14 cellular contexts compared by ENCODE assay signal in genomic region chr22:47835726-47836125, GRCh38.
A peak's percentile ranks its signal among the peaks of the same experiment; 100 is the strongest.
DNase-seq lines count a peak whose midpoint lies in the region; TF ChIP-seq lines count a peak whose summit lies in the region.
"Had no signal": no experiment of that assay in that cellular context is flagged by ENCODE, and none has a peak within 500 bp of the region (broad histone marks: within the 10 kb centered on the region; RNA-seq: fewer than 3 reads in every experiment).

No MANE protein-coding gene starts in this region.

- DNase-seq in Jurkat, Clone E6-1 (ENCODE audit: low read depth, low spot score), result peak; percentile 26
- DNase-seq in astrocyte of the spinal cord (ENCODE audit: low read depth, low spot score) (peak; percentile 84), kidney tubule cell (ENCODE audit: low spot score) (peak; percentile 92), spleen (no peak), dedifferentiated amniotic fluid mesenchymal stem cell (ENCODE audit: extremely low spot score) (no peak), anterior cingulate cortex (lab: John Stamatoyannopoulos, UW) (no peak), prostate gland (ENCODE audit: low spot score) (no peak)
- DNase-seq: aorta; erythroblast; H7; Kasumi-1; natural killer cell; stimulated activated CD8-positive, alpha-beta memory T cell treated with anti-CD3 and anti-CD28 coated beads, Interleukin-4, amount 100 ng/mL, for 48 hours had no signal

- TF ChIP-seq CTCF in astrocyte of the spinal cord (IDR thresholded peaks at IDR 0.05; ENCODE audit: low read depth, low read length) (no peak), spleen (IDR thresholded peaks at IDR 0.05 in 8 of 11, conservative IDR thresholded peaks at IDR 0.05 in 3 of 11) (no peak), prostate gland (IDR thresholded peaks at IDR 0.05) (no peak)

- H3K36me3 ChIP-seq in BLaER1 (no peaks in the 10 kb centered on the region), spleen (no peaks in the 10 kb centered on the region), prostate gland (no peaks in the 10 kb centered on the region)

- no peaks in the 10 kb centered on the region for H4K20me1 ChIP-seq in BLaER1

- in situ Hi-C loops in astrocyte of the spinal cord (cut with HindIII; ENCODE audit: low sequenced_read_pairs), result no loop called here

- 0 out of 2 replicates have a peak overlapping the region, but pooled peaks have one; percentile 3 for H3K4me2 ChIP-seq in BLaER1

- H3K9ac ChIP-seq in BLaER1, result no peak overlapping the region

- intact Hi-C loops in spleen (cut with DNase I; ENCODE audit: low total_unique reads), result no loop called here
- intact Hi-C loops in prostate gland (cut with DNase I), result no loop called here

- no peaks in the 10 kb centered on the region for H3K9me3 ChIP-seq in BLaER1
- H3K9me3 ChIP-seq in spleen, result no peaks in the 10 kb centered on the region
- no peaks in the 10 kb centered on the region for H3K9me3 ChIP-seq in prostate gland

- H3K4me1 ChIP-seq in BLaER1 (peaks cover 19% of the 10 kb centered on the region), spleen (no peaks in the 10 kb centered on the region), prostate gland (replicated peaks) (no peaks in the 10 kb centered on the region)

- no peak overlapping the region for H3K4me3 ChIP-seq in BLaER1
- H3K4me3 ChIP-seq in Jurkat, Clone E6-1 (ENCODE audit: low read length), result no peak overlapping the region
- H3K4me3 ChIP-seq in astrocyte of the spinal cord (ENCODE audit: low read depth, low read length), result no peak overlapping the region
- no peak overlapping the region for H3K4me3 ChIP-seq in spleen
- H3K4me3 ChIP-seq in prostate gland, result no peak overlapping the region

- H3K27me3 ChIP-seq in BLaER1, result no peaks in the 10 kb centered on the region
- peaks cover 0 to 42% (median 0%) of the 10 kb centered on the region in 7 donors for H3K27me3 ChIP-seq in spleen (replicated peaks in 1 of 7)
- peaks cover 6% of the 10 kb centered on the region for H3K27me3 ChIP-seq in prostate gland (replicated peaks; ENCODE audit: insufficient read depth)

- no peak overlapping the region for H3K27ac ChIP-seq in BLaER1
- H3K27ac ChIP-seq in spleen, result no peak overlapping the region
- H3K27ac ChIP-seq in prostate gland, result no peak overlapping the region

- 44 to 60% (median 56%) methylated on average over 7 of the region's 7 CpGs for WGBS in spleen, 5 donors
- WGBS in prostate gland, result 31% methylated on average over 7 of the region's 7 CpGs

- TF ChIP-seq POLR2A in spleen (IDR thresholded peaks at IDR 0.05), result no peak
- TF ChIP-seq POLR2A in prostate gland (IDR thresholded peaks at IDR 0.05), result no peak

Comparison
In these comparisons a context has a peak if more than half of its experiments do, and no peak if none do; other contexts are left out.
1. DNase-seq: peak in Jurkat, Clone E6-1 (single experiment), astrocyte of the spinal cord (single experiment) and kidney tubule cell (single experiment); none in spleen (single experiment), dedifferentiated amniotic fluid mesenchymal stem cell (single experiment), anterior cingulate cortex (0 of 58) and prostate gland (single experiment).